Comparison of ENCODE assay signal across 11 cellular contexts in the genomic region with DNA sequence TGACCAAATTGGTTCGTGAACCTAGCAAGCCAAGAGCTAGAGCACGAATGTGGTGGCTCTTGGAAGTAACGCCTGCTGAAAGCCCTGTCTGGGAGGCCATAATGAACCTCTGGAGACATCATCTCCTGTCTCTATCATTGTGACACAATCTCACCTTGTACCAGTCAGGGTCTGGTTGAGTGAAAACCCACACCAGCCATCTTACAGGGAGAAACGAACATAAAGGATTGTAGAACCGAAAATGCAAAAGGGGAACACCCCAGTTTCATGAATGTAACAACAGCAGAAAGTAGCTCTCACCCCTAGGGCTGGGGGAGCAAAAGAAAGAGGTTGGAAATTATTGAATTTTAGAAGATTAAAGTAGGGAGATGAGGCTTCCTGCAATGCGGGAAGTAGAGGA.
A peak's percentile ranks its signal among the peaks of the same experiment; 100 is the strongest.
DNase-seq lines count a peak whose midpoint lies in the region; ATAC-seq and TF ChIP-seq lines count a peak whose summit lies in the region.
"Had no signal": no experiment of that assay in that cellular context is flagged by ENCODE, and none has a peak within 500 bp of the region (broad histone marks: within the 10 kb centered on the region; RNA-seq: fewer than 3 reads in every experiment).

No MANE protein-coding gene starts in this region.

- ATAC-seq in GM19397 (IDR thresholded peaks at IDR 0.05; ENCODE audit: unreplicated experiment) = peak; percentile 56
- ATAC-seq in HG02943 (IDR thresholded peaks at IDR 0.05; ENCODE audit: low read depth, unreplicated experiment) = peak; percentile 82

- peak; percentile 46 for DNase-seq in GM06990 (ENCODE audit: extremely low read depth, insufficient read length)
- DNase-seq in NOMO-1 (lab: John Stamatoyannopoulos, UW; ENCODE audit: unreplicated experiment in 2 of 2) = peak; percentile 63 to 88
- DNase-seq in NCI-H1105 treated with DMSO at 0.1 percent for 48 hours (lab: John Stamatoyannopoulos, UW) = no peak
- no peak for DNase-seq in NCI-H82 treated with DMSO at 0.1 percent for 48 hours (lab: John Stamatoyannopoulos, UW; ENCODE audit: unreplicated experiment)
- no peak for DNase-seq in activated CD4-positive, alpha-beta T cell treated with anti-CD3 and anti-CD28 coated beads for 48 hours
- no peak for DNase-seq in SKM-1 (lab: John Stamatoyannopoulos, UW; ENCODE audit: unreplicated experiment)
- DNase-seq: activated CD4-positive, alpha-beta memory T cell treated with anti-CD3 and anti-CD28 coated beads, Interleukin-2, amount 10 ng/mL, durations not matched to agents 7 days and 5 days; stimulated activated CD4-positive, alpha-beta T cell treated with anti-CD3 and anti-CD28 coated beads, Interleukin-15, amount 100 ng/mL, for 24 hours; tibial artery had no signal

- H3K4me3 ChIP-seq in GM06990 (replicated peaks; ENCODE audit: low read depth, low read length) = no peak overlapping the region
- H3K4me3 ChIP-seq: tibial artery had no signal

- H3K27me3 ChIP-seq in GM06990 (replicated peaks; ENCODE audit: control insufficient read depth, insufficient read depth, low read length) = no peaks in the 10 kb centered on the region
- H3K27me3 ChIP-seq: tibial artery had no signal

- no peaks in the 10 kb centered on the region for H3K36me3 ChIP-seq in GM06990 (ENCODE audit: control insufficient read depth, insufficient read depth, low read length)
- H3K36me3 ChIP-seq: tibial artery had no signal

- TF ChIP-seq CTCF in GM06990 (IDR thresholded peaks at IDR 0.05; ENCODE audit: insufficient read depth, low read length, poor library complexity, severe bottlenecking) = no peak

Comparison
In these comparisons a context has a peak if more than half of its experiments do, and no peak if none do; other contexts are left out.
1. DNase-seq: peak in GM06990 (single experiment) and NOMO-1 (2 of 2); none in NCI-H1105 treated with DMSO at 0.1 percent for 48 hours (single experiment), NCI-H82 treated with DMSO at 0.1 percent for 48 hours (single experiment), activated CD4-positive, alpha-beta T cell treated with anti-CD3 and anti-CD28 coated beads for 48 hours (single experiment) and SKM-1 (single experiment).